Comparison of ENCODE assay signal across 25 cellular contexts in genomic region chr2:75959724-75960123, GRCh38.
DNase-seq lines count a peak whose midpoint lies in the region; ATAC-seq and TF ChIP-seq lines count a peak whose summit lies in the region.
"Had no signal": no experiment of that assay in that cellular context is flagged by ENCODE, and none has a peak within 500 bp of the region (broad histone marks: within the 10 kb centered on the region; RNA-seq: fewer than 3 reads in every experiment).

No MANE protein-coding gene starts in this region.

- no peaks in the 10 kb centered on the region for H3K23me2 ChIP-seq in H9 (ENCODE audit: insufficient read length, low read depth, low read length, poor library complexity, severe bottlenecking)

- H3K27ac Mint-ChIP-seq in MCF 10A (ENCODE audit: low read depth, unreplicated experiment) (peak overlapping the region; percentile 30), WTC11 (no peak overlapping the region), endodermal cell (no peak overlapping the region), H9 (peak overlapping the region in 1 of 3 experiments; percentile 17; a peak in 1 of 7 replicates)
- H3K27ac Mint-ChIP-seq: B cell; CD4-positive, alpha-beta T cell; CD8-positive, alpha-beta T cell had no signal

- no peak overlapping the region for H4K8ac ChIP-seq in mesendoderm (ENCODE audit: low read depth, low read length)
- H4K8ac ChIP-seq in H9 (replicated peaks; ENCODE audit: insufficient read length, low read depth, low read length) = no peak overlapping the region

- H3K27me3 Mint-ChIP-seq in MCF 10A (ENCODE audit: insufficient read depth, unreplicated experiment) (no peaks in the 10 kb centered on the region), WTC11 (ENCODE audit: low read depth) (no peaks in the 10 kb centered on the region), endodermal cell (ENCODE audit: insufficient read depth) (no peaks in the 10 kb centered on the region), H9 (ENCODE audit: low read depth) (no peaks in the 10 kb centered on the region)
- H3K27me3 Mint-ChIP-seq: B cell; CD4-positive, alpha-beta T cell had no signal

- no peaks in the 10 kb centered on the region for H3K36me3 Mint-ChIP-seq in MCF 10A (ENCODE audit: insufficient read depth, unreplicated experiment)
- H3K36me3 Mint-ChIP-seq in WTC11 = no peaks in the 10 kb centered on the region
- H3K36me3 Mint-ChIP-seq in endodermal cell (ENCODE audit: low read depth) = no peaks in the 10 kb centered on the region
- no peaks in the 10 kb centered on the region for H3K36me3 Mint-ChIP-seq in H9 (ENCODE audit: insufficient read depth in 1 of 3, low read depth in 3 of 3)
- H3K36me3 Mint-ChIP-seq: CD8-positive, alpha-beta T cell had no signal

- POLR2A ChIA-PET in MCF 10A (lab: Yijun Ruan, JAX) (no interaction called here), WTC11 (lab: Charles Lee) (no interaction called here)

- no peak overlapping the region for H4K91ac ChIP-seq in H9 (ENCODE audit: insufficient read length, low read depth, low read length)

- H2BK15ac ChIP-seq in mesendoderm (replicated peaks; ENCODE audit: low read depth) = no peak overlapping the region
- no peak overlapping the region for H2BK15ac ChIP-seq in H9 (ENCODE audit: low read depth, low read length)

- no TSS peak for BruUV-seq in MCF 10A (replicated peaks; lab: Mats Ljungman, UMichigan)
- no TSS peak for BruUV-seq in mammary epithelial cell (replicated peaks; lab: Mats Ljungman, UMichigan)

- H2BK12ac ChIP-seq in H9 (ENCODE audit: insufficient read length, low read depth, low read length) = no peak overlapping the region

- H3K4me3 Mint-ChIP-seq in MCF 10A (ENCODE audit: unreplicated experiment) (no peak overlapping the region), WTC11 (no peak overlapping the region), endodermal cell (no peak overlapping the region), H9 (no peak overlapping the region)
- H3K4me3 Mint-ChIP-seq: B cell; CD4-positive, alpha-beta T cell; CD8-positive, alpha-beta T cell had no signal

- no peaks in the 10 kb centered on the region for H3K9me3 ChIP-seq in mammary epithelial cell (replicated peaks; ENCODE audit: insufficient read depth, low read length)
- H3K9me3 ChIP-seq in endodermal cell (ENCODE audit: control insufficient read depth, low read length) = no peaks in the 10 kb centered on the region
- H3K9me3 ChIP-seq in H9 (ENCODE audit: control insufficient read depth, low read depth, low read length) = no peaks in the 10 kb centered on the region
- H3K9me3 ChIP-seq: A549, Caco-2 had no signal

- no peak overlapping the region for H3K4me3 ChIP-seq in mammary epithelial cell (replicated peaks in 1 of 3; ENCODE audit: insufficient read depth in 1 of 3, low read depth in 2 of 3, low read length in 3 of 3)
- no peak overlapping the region for H3K4me3 ChIP-seq in endodermal cell (ENCODE audit: low read length)
- H3K4me3 ChIP-seq in mesendoderm (ENCODE audit: low read length) = no peak overlapping the region
- H3K4me3 ChIP-seq: A549; BLaER1 treated with 17β-estradiol and CSF1 and Interleukin-3, amounts not matched to agents 10 nM and 100 nM; GM12878 had no signal

- no peak overlapping the region for H3K4me2 ChIP-seq in mammary epithelial cell (ENCODE audit: insufficient read depth, low read depth, low read length)
- H3K4me2 ChIP-seq in mesendoderm (ENCODE audit: low read length) = no peak overlapping the region
- no peak overlapping the region for H3K4me2 ChIP-seq in H9 (ENCODE audit: insufficient read depth, insufficient read length, low read length)
- H3K4me2 ChIP-seq: A549; BLaER1 treated with 17β-estradiol and CSF1 and Interleukin-3, amounts not matched to agents 10 nM and 100 nM had no signal

- H2AFZ ChIP-seq in mammary epithelial cell (ENCODE audit: low read depth, low read length) (no peak overlapping the region), H9 (ENCODE audit: low read length) (no peak overlapping the region)

- H3K27me3 ChIP-seq in mammary epithelial cell (ENCODE audit: insufficient read depth, low read length) (no peaks in the 10 kb centered on the region), endodermal cell (ENCODE audit: control insufficient read depth, insufficient read depth, low read length, poor library complexity, severe bottlenecking) (no peaks in the 10 kb centered on the region), mesendoderm (ENCODE audit: insufficient read depth, low read length, poor library complexity) (no peaks in the 10 kb centered on the region), H9 (ENCODE audit: insufficient read depth, low read length) (no peaks in the 10 kb centered on the region)
- H3K27me3 ChIP-seq: BLaER1 treated with 17β-estradiol and CSF1 and Interleukin-3, amounts not matched to agents 10 nM and 100 nM had no signal

- no peak overlapping the region for H3K4ac ChIP-seq in mesendoderm (ENCODE audit: low read depth, low read length)
- no peak overlapping the region for H3K4ac ChIP-seq in H9 (ENCODE audit: low read depth, low read length)

- H3K9me3 Mint-ChIP-seq in MCF 10A (ENCODE audit: unreplicated experiment) (no peaks in the 10 kb centered on the region), WTC11 (peaks cover 2% of the 10 kb centered on the region; the same call in 1 of the 2 replicates), endodermal cell (no peaks in the 10 kb centered on the region), H9 (peaks cover 1 to 3% of the 10 kb centered on the region in 2 experiments; a peak in 2 of 5 replicates)
- H3K9me3 Mint-ChIP-seq: CD4-positive, alpha-beta T cell; CD8-positive, alpha-beta T cell had no signal

- TF ChIP-seq CTCF in MCF 10A (IDR thresholded peaks at IDR 0.05; ENCODE audit: unreplicated experiment) (no peak), mammary epithelial cell (conservative IDR thresholded peaks at IDR 0.05 in 1 of 2, IDR thresholded peaks at IDR 0.05 in 1 of 2; ENCODE audit: extremely low read depth in 1 of 2, insufficient read depth in 1 of 2, low read depth in 1 of 2, low read length in 2 of 2) (no peak), WTC11 (IDR thresholded peaks at IDR 0.05) (no peak), endodermal cell (conservative IDR thresholded peaks at IDR 0.05) (no peak), H9 (conservative IDR thresholded peaks at IDR 0.05) (no peak)

- no peak overlapping the region for H3K27ac ChIP-seq in mammary epithelial cell (ENCODE audit: insufficient read depth, low read depth, low read length)
- no peak overlapping the region for H3K27ac ChIP-seq in endodermal cell (ENCODE audit: low read depth, low read length)
- H3K27ac ChIP-seq in mesendoderm (ENCODE audit: low read depth, low read length) = no peak overlapping the region
- H3K27ac ChIP-seq in H9 (ENCODE audit: insufficient read length, low read depth, low read length) = no peak overlapping the region
- H3K27ac ChIP-seq: 22Rv1; A549; BLaER1 treated with 17β-estradiol and CSF1 and Interleukin-3, amounts not matched to agents 10 nM and 100 nM; C4-2B had no signal

- in situ Hi-C loops in mammary epithelial cell (cut with MboI; ENCODE audit: low sequenced_read_pairs in 2 of 2) = no loop called here

- DNase-seq in MCF 10A (ENCODE audit: unreplicated experiment) (no peak), mammary epithelial cell (no peak), WTC11 (ENCODE audit: low spot score) (no peak), endodermal cell (peak; percentile 45), mesendoderm (peak; percentile 8), NCI-H748 treated with DMSO at 0.1 percent for 48 hours (lab: John Stamatoyannopoulos, UW) (no peak), H9 (no peak), NOMO-1 treated with dmso at 0.1 percent for 144 hours (lab: John Stamatoyannopoulos, UW; ENCODE audit: unreplicated experiment) (no peak)
- DNase-seq: AML-193; Caco-2; Calu3; CD4-positive, alpha-beta T cell; CD8-positive, alpha-beta T cell; DMS153; DMS53; DMS79; DND-41; EL; GDM1 had no signal

- H3T11ph ChIP-seq in H9 (ENCODE audit: low read length) = no peak overlapping the region

- H2AK5ac ChIP-seq in mesendoderm (ENCODE audit: low read length) = no peak overlapping the region
- no peak overlapping the region for H2AK5ac ChIP-seq in H9 (ENCODE audit: insufficient read length, low read length)

- H4K20me1 ChIP-seq in mammary epithelial cell (ENCODE audit: insufficient read depth, low read length) (no peaks in the 10 kb centered on the region), H9 (ENCODE audit: control insufficient read depth, insufficient read depth, insufficient read length) (no peaks in the 10 kb centered on the region)
- H4K20me1 ChIP-seq: BLaER1 treated with 17β-estradiol and CSF1 and Interleukin-3, amounts not matched to agents 10 nM and 100 nM had no signal

- no peak overlapping the region for H3K23ac ChIP-seq in mesendoderm (ENCODE audit: low read length)
- H3K23ac ChIP-seq in H9 (ENCODE audit: insufficient read length, low read depth, low read length) = no peak overlapping the region

- dilution Hi-C loops in mammary epithelial cell (cut with HindIII; ENCODE audit: low sequenced_read_pairs) = no loop called here

- WGBS in mammary epithelial cell (ENCODE audit: low coverage, missing lambda C conversion rate) = 87% methylated on average over 1 of the region's 1 CpG
- 71 to 90% methylated on average over 1 of the region's 1 CpG for WGBS in endodermal cell (ENCODE audit: insufficient coverage in 1 of 2, insufficient read length in 1 of 2), 2 experiments
- no CpG with 5 or more reads among the region's 1 CpG for whole genome bisulfite sequencing in mesendoderm (ENCODE audit: extremely low coverage, insufficient coverage, low lambda C conversion rate)
- no CpG with 5 or more reads among the region's 1 CpG for WGBS in H9 (ENCODE audit: extremely low coverage, insufficient read length, low lambda C conversion rate)

- intact Hi-C loops in MCF 10A (cut with micrococcal nuclease) (no loop called here), mammary epithelial cell (cut with micrococcal nuclease) (no loop called here)

- H3K36me3 ChIP-seq in mammary epithelial cell (ENCODE audit: insufficient read depth, low read length) (no peaks in the 10 kb centered on the region), endodermal cell (ENCODE audit: control insufficient read depth, insufficient read depth, low read length) (no peaks in the 10 kb centered on the region), mesendoderm (ENCODE audit: control insufficient read depth, insufficient read depth, low read length) (no peaks in the 10 kb centered on the region)
- H3K36me3 ChIP-seq: BLaER1 treated with 17β-estradiol and CSF1 and Interleukin-3, amounts not matched to agents 10 nM and 100 nM had no signal

- H3K4me1 Mint-ChIP-seq in MCF 10A (ENCODE audit: insufficient read depth, unreplicated experiment) = peaks cover 12% of the 10 kb centered on the region
- H3K4me1 Mint-ChIP-seq in WTC11 = peaks cover 34% of the 10 kb centered on the region
- H3K4me1 Mint-ChIP-seq in endodermal cell = peaks cover 10% of the 10 kb centered on the region
- peaks cover 21 to 26% of the 10 kb centered on the region in 2 experiments for H3K4me1 Mint-ChIP-seq in H9
- H3K4me1 Mint-ChIP-seq: B cell had no signal

- CTCF ChIA-PET in MCF 10A (lab: Yijun Ruan, JAX) = interaction anchor here (0.8 to 1.0 kb wide), 2 partner anchors 73 to 238 kb away, joined by 3 to 4 read pairs; no protein-coding TSS in a partner anchor
- CTCF ChIA-PET in mammary epithelial cell (lab: Charles Lee; ENCODE audit: low non-redundant PET) = no interaction called here
- CTCF ChIA-PET in WTC11 (lab: Charles Lee) = interaction anchor here (1.5 to 2.6 kb wide), 2 partner anchors 35 to 63 kb away, joined by 5 to 11 read pairs; no protein-coding TSS in a partner anchor

- H3K56ac ChIP-seq in mesendoderm (ENCODE audit: low read length) (no peak overlapping the region), H9 (ENCODE audit: insufficient read length, low read depth, low read length) (no peak overlapping the region)

- peak; percentile 72; the same call in 1 of the 2 replicates for ATAC-seq in WTC11
- ATAC-seq: A549; CD8-positive, alpha-beta T cell; GM12878 had no signal

- H4K5ac ChIP-seq in mesendoderm (ENCODE audit: low read length) (no peak overlapping the region), H9 (ENCODE audit: insufficient read length, low read depth, low read length) (no peak overlapping the region)

- H3K79me2 ChIP-seq in mammary epithelial cell (ENCODE audit: insufficient read depth, low read length) (no peaks in the 10 kb centered on the region), mesendoderm (ENCODE audit: control insufficient read depth, insufficient read depth, low read length) (no peaks in the 10 kb centered on the region), H9 (ENCODE audit: insufficient read depth, low read length) (no peaks in the 10 kb centered on the region)

- H3K4me1 ChIP-seq in mammary epithelial cell (ENCODE audit: insufficient read depth, low read length) (no peaks in the 10 kb centered on the region), endodermal cell (ENCODE audit: control insufficient read depth, insufficient read depth, low read length) (no peaks in the 10 kb centered on the region), mesendoderm (ENCODE audit: control insufficient read depth, low read depth, low read length) (no peaks in the 10 kb centered on the region), H9 (ENCODE audit: insufficient read depth, low read length) (no peaks in the 10 kb centered on the region)
- H3K4me1 ChIP-seq: A549; BLaER1 treated with 17β-estradiol and CSF1 and Interleukin-3, amounts not matched to agents 10 nM and 100 nM; Caco-2 had no signal

- H2BK5ac ChIP-seq in mesendoderm (ENCODE audit: low read length) (no peak overlapping the region), H9 (ENCODE audit: insufficient read length, low read length) (no peak overlapping the region)

- H2BK120ac ChIP-seq in mesendoderm (ENCODE audit: low read depth, low read length) = no peak overlapping the region
- H2BK120ac ChIP-seq in H9 (ENCODE audit: low read depth, low read length, poor library complexity, severe bottlenecking) = no peak overlapping the region

- H3K79me1 ChIP-seq in mesendoderm (ENCODE audit: low read length) = no peaks in the 10 kb centered on the region
- H3K79me1 ChIP-seq in H9 (ENCODE audit: insufficient read depth, low read depth, low read length, poor library complexity, severe bottlenecking) = no peaks in the 10 kb centered on the region

- H3K18ac ChIP-seq in mesendoderm (ENCODE audit: low read length) (peak overlapping the region; percentile 68), H9 (ENCODE audit: insufficient read length, low read depth, low read length) (no peak overlapping the region)

- H2BK20ac ChIP-seq in H9 (ENCODE audit: low read depth, low read length, poor library complexity, severe bottlenecking) = no peak overlapping the region

- no peak overlapping the region for H3K14ac ChIP-seq in H9 (ENCODE audit: insufficient read depth, low read length)

- H3K9ac ChIP-seq in mammary epithelial cell (ENCODE audit: insufficient read depth, low read length) = no peak overlapping the region
- H3K9ac ChIP-seq in endodermal cell (ENCODE audit: extremely low read depth, low read length, poor library complexity, severe bottlenecking) = no peak overlapping the region
- H3K9ac ChIP-seq in mesendoderm (ENCODE audit: low read length) = no peak overlapping the region
- no peak overlapping the region for H3K9ac ChIP-seq in H9 (ENCODE audit: extremely low read depth, insufficient read length, low read length)
- H3K9ac ChIP-seq: BLaER1 treated with 17β-estradiol and CSF1 and Interleukin-3, amounts not matched to agents 10 nM and 100 nM had no signal

Comparison
In these comparisons a context has a peak if more than half of its experiments do, and no peak if none do; other contexts are left out.
1. DNase-seq: peak in endodermal cell (single experiment) and mesendoderm (single experiment); none in MCF 10A (single experiment), mammary epithelial cell (single experiment), WTC11 (single experiment), NCI-H748 treated with DMSO at 0.1 percent for 48 hours (single experiment), H9 (single experiment) and NOMO-1 treated with dmso at 0.1 percent for 144 hours (single experiment).